ENCODE assay signal across 11 cellular contexts in the genomic region with DNA sequence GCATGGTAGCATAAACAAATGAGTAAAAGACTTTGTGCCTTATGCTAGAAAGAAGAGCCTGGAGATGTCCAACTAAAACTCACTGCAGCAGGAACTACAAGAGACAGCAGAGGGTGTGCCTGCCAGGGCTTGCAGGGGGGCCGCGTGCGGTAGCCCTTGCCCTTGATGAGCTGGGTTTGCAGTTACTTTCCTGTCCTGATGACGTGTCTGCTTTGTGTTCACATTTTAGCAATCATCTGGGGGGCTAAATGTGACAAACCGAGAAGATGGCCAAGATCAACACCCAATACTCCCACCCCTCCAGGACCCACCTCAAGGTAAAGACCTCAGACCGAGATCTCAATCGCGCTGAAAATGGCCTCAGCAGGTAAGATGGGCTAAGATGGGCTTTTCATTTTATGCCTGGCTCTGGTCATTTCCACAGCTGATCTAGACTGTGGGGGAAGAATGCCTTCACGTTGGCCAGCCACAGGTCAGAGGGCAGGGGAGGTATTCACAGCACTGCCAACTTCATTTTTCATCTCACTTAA. TPM values are rescaled to one million over a fixed set of nuclear protein-coding genes. Genes with fewer than 3 reads are reported as not detected.
"Had no signal": no experiment of that assay in that cellular context is flagged by ENCODE, and none has a peak within 500 bp of the region (broad histone marks: within the 10 kb centered on the region; RNA-seq: fewer than 3 reads in every experiment).

No MANE protein-coding gene starts in this region.

- H3K4me3 ChIP-seq: GM23248, HAP-1, K562 had no signal

- DNase-seq: GM23248, GOT3, H7, HFFc6, IMR-90 had no signal

- H3K27ac ChIP-seq: GM23248, HL-60 had no signal

- H3K4me3 Mint-ChIP-seq: HFFc6 had no signal

- H3K36me3 ChIP-seq: HAP-1 had no signal

- H3K27ac Mint-ChIP-seq: HFFc6 had no signal

- H3K4me1 ChIP-seq: HAP-1 had no signal

- ATAC-seq: HCT116, K562 had no signal

RNA-seq across cellular contexts. Expression of a gene that starts 23.5 kb away (rescaled TPM):
- total RNA-seq: H4, HT1080, K562 had no signal
- polyA plus RNA-seq: IMR-90, K562 had no signal
